In genomic region chrX:119251381-119251780, GRCh38 we compare ENCODE assay signal across 22 cellular contexts.
"Had no signal": no experiment of that assay in that cellular context is flagged by ENCODE, and none has a peak within 500 bp of the region (broad histone marks: within the 10 kb centered on the region; RNA-seq: fewer than 3 reads in every experiment).

No MANE protein-coding gene starts in this region.

- H3K9ac ChIP-seq: neural progenitor cell had no signal

- H3K27ac ChIP-seq: epithelial cell of prostate, esophagus muscularis mucosa, gastrocnemius medialis, heart right ventricle, left ventricle myocardium inferior, lower lobe of right lung, neural progenitor cell, ovary, right atrium auricular region, sigmoid colon, skin epidermis, tibial artery, upper lobe of right lung had no signal

- H3K4me1 ChIP-seq: esophagus muscularis mucosa, gastrocnemius medialis, heart right ventricle, left ventricle myocardium inferior, lower lobe of right lung, neural progenitor cell, right atrium auricular region, sigmoid colon, tibial artery, upper lobe of right lung had no signal

- H3K9me3 Mint-ChIP-seq: dendritic cell treated with granulocyte-macrophage colony-stimulating factor and Interleukin-4, amounts not matched to agents 40 ng/mL and 50 ng/mL, for 4 days; effector memory CD8-positive, alpha-beta T cell; immature natural killer cell; memory B cell; natural killer cell treated with Interleukin-12 subunit alpha and Interleukin-12 subunit beta and Interleukin-15 and Interleukin-18, amount 100 ng/mL, for 72 hours; neural progenitor cell had no signal

- H3K27ac Mint-ChIP-seq: dendritic cell treated with granulocyte-macrophage colony-stimulating factor and Interleukin-4, amounts not matched to agents 40 ng/mL and 50 ng/mL, for 4 days; effector memory CD8-positive, alpha-beta T cell; immature natural killer cell; memory B cell; mesothelial cell of epicardium; natural killer cell treated with Interleukin-12 subunit alpha and Interleukin-12 subunit beta and Interleukin-15 and Interleukin-18, amount 100 ng/mL, for 72 hours; neural progenitor cell had no signal

- H3K4me1 Mint-ChIP-seq: immature natural killer cell, memory B cell, mesothelial cell of epicardium, neural progenitor cell had no signal

- H3K27me3 ChIP-seq: esophagus muscularis mucosa, gastrocnemius medialis, neural progenitor cell, ovary, right atrium auricular region, sigmoid colon, tibial artery, upper lobe of right lung had no signal

- DNase-seq: effector memory CD8-positive, alpha-beta T cell; gastrocnemius medialis; heart right ventricle; immature natural killer cell; left ventricle myocardium inferior; lower lobe of right lung; nucleus accumbens; ovary; sigmoid colon; stimulated activated CD4-positive, alpha-beta T cell treated with anti-CD3 and anti-CD28 coated beads, Interleukin-2, amount 100 ng/mL, for 48 hours; stimulated activated naive CD8-positive, alpha-beta T cell treated with anti-CD3 and anti-CD28 coated beads, Interleukin-15, Interleukin-2, amounts not matched to agents 100 U/mL and 50 U/mL, for 24 hours; tibial artery; upper lobe of right lung had no signal

- H3K4me3 ChIP-seq: esophagus muscularis mucosa, gastrocnemius medialis, heart right ventricle, left ventricle myocardium inferior, lower lobe of right lung, neural progenitor cell, ovary, right atrium auricular region, sigmoid colon, skin epidermis, tibial artery, upper lobe of right lung had no signal

- H3K4me3 Mint-ChIP-seq: dendritic cell treated with granulocyte-macrophage colony-stimulating factor and Interleukin-4, amounts not matched to agents 40 ng/mL and 50 ng/mL, for 4 days; effector memory CD8-positive, alpha-beta T cell; immature natural killer cell; memory B cell; mesothelial cell of epicardium; natural killer cell treated with Interleukin-12 subunit alpha and Interleukin-12 subunit beta and Interleukin-15 and Interleukin-18, amount 100 ng/mL, for 72 hours; neural progenitor cell had no signal

- H3K36me3 ChIP-seq: esophagus muscularis mucosa, gastrocnemius medialis, left ventricle myocardium inferior, lower lobe of right lung, neural progenitor cell, ovary, right atrium auricular region, sigmoid colon, tibial artery, upper lobe of right lung had no signal

- H3K36me3 Mint-ChIP-seq: mesothelial cell of epicardium; natural killer cell treated with Interleukin-12 subunit alpha and Interleukin-12 subunit beta and Interleukin-15 and Interleukin-18, amount 100 ng/mL, for 72 hours had no signal

- H3K9me3 ChIP-seq: esophagus muscularis mucosa, gastrocnemius medialis, heart right ventricle, left ventricle myocardium inferior, lower lobe of right lung, ovary, right atrium auricular region, sigmoid colon, tibial artery, upper lobe of right lung had no signal
